Comparison of ENCODE assay signal across 8 cellular contexts in the genomic region with DNA sequence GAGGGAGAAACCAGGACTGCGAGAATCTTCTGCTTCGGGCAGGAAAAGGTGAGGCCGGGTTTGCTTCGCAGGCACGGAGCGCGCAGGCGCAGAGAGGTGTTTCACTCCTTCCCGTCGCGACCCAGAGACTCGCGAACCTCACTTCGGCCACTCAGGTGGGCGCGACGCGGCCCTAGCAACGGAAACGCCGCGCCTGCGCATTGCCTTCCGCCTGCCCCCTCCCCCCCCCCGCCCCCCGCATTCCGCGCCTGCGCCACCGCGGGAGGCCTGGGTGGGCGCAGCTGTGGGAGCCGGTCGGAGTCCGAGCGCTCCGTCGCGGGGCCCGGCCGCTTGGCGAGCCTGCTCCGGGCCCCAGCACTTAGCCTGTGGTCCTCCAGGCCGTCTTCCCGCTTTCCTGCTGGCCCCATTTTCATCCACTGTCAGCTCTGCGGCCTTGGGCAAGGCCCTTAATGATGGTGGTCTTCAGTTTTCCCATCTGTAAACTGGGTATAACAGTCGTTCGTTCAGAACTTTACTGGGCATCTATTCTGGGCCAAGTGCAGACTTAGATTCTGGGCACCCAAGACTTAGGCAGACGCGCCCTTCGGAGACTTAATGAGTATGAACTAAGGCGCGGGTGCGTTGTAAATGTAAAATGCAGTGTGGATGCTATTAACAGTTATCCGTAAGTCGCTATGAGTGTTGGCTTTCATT.
DNase-seq lines count a peak whose midpoint lies in the region; ATAC-seq, FAIRE-seq and TF ChIP-seq lines count a peak whose summit lies in the region.

No MANE protein-coding gene starts in this region.

- peak overlapping the region; percentile 89 for H3K4me2 ChIP-seq in astrocyte (ENCODE audit: low read length)

- H3K79me2 ChIP-seq in astrocyte (ENCODE audit: insufficient read depth, low read length) = no peaks in the 10 kb centered on the region

- H3K4me3 Mint-ChIP-seq in T-cell (peak overlapping the region; percentile 68 to 74 (median 73)), astrocyte (ENCODE audit: unreplicated experiment) (peak overlapping the region; percentile 76)

- peaks cover 28 to 44% of the 10 kb centered on the region in 2 donors for H3K27me3 Mint-ChIP-seq in T-cell
- peaks cover 24% of the 10 kb centered on the region for H3K27me3 Mint-ChIP-seq in astrocyte (ENCODE audit: low read depth, unreplicated experiment)

- peak overlapping the region; percentile 59 for H3K4me3 ChIP-seq in astrocyte (ENCODE audit: insufficient read depth, low read depth, low read length)

- H3K27me3 ChIP-seq in astrocyte (ENCODE audit: insufficient read depth, low read length) = peaks cover 21% of the 10 kb centered on the region

- CTCF ChIA-PET in T-cell (lab: Charles Lee) = interaction anchor here in 1 of 2 donors (1.6 kb wide), 1 partner anchor 62 kb away, joined by 4 read pairs; a partner anchor contains a TSS

- POLR2A ChIA-PET in T-cell (lab: Charles Lee) = no interaction called here

- H3K9me3 Mint-ChIP-seq in T-cell (no peaks in the 10 kb centered on the region), astrocyte (ENCODE audit: unreplicated experiment) (peaks cover 33% of the 10 kb centered on the region)

- peak overlapping the region; percentile 95 for H2AFZ ChIP-seq in astrocyte (ENCODE audit: low read depth, low read length)

- H4K20me1 ChIP-seq in astrocyte (ENCODE audit: insufficient read depth, low read length) = no peaks in the 10 kb centered on the region

- DNase-seq in ACHN (peak; percentile 13), T-cell (peak; percentile 19 to 70 (median 50)), astrocyte (ENCODE audit: low read depth) (peak; percentile 51), iPS-NIHi7 (ENCODE audit: extremely low spot score) (peak; percentile 98), dedifferentiated amniotic fluid mesenchymal stem cell (ENCODE audit: extremely low spot score) (no peak), SIG-M5 (lab: John Stamatoyannopoulos, UW) (no peak)
- DNase-seq in stimulated activated CD4-positive, alpha-beta T cell treated with anti-CD3 and anti-CD28 coated beads, Interleukin-15, amount 100 ng/mL, for 24 hours = peak; percentile 69

- no peak for FAIRE-seq in astrocyte (lab: Jason Lieb, UNC)

- H3K36me3 Mint-ChIP-seq in T-cell (no peaks in the 10 kb centered on the region), astrocyte (ENCODE audit: low read depth, unreplicated experiment) (no peaks in the 10 kb centered on the region)

- TF ChIP-seq CTCF in astrocyte (IDR thresholded peaks at IDR 0.05; ENCODE audit: insufficient read depth, low read depth, low read length) = no peak

- peak overlapping the region in 1 of 2 donors; percentile 60 for H3K27ac Mint-ChIP-seq in T-cell
- peak overlapping the region; percentile 49 for H3K27ac Mint-ChIP-seq in astrocyte (ENCODE audit: unreplicated experiment)

- in situ Hi-C loops in ACHN (cut with HindIII; ENCODE audit: low pct_ligation_motif_present, low pct_unique_long_range_greater_than_20kb, low sequenced_read_pairs) = no loop called here

- ATAC-seq in T-cell (replicated peaks in 1 of 4) = peak; percentile 70 to 85 (median 82)
- no peak for ATAC-seq in GM21447 (IDR thresholded peaks at IDR 0.05; ENCODE audit: unreplicated experiment)

- H3K36me3 ChIP-seq in astrocyte (ENCODE audit: insufficient read depth, low read length) = no peaks in the 10 kb centered on the region

- peak overlapping the region; percentile 70 for H3K9ac ChIP-seq in astrocyte (ENCODE audit: low read length)

- H3K9me3 ChIP-seq in astrocyte (ENCODE audit: insufficient read depth, low read depth, low read length) = no peaks in the 10 kb centered on the region

- H3K4me1 Mint-ChIP-seq in T-cell (peaks cover 6 to 9% (median 9%) of the 10 kb centered on the region in 3 donors), astrocyte (ENCODE audit: low read depth, unreplicated experiment) (peaks cover 2% of the 10 kb centered on the region)

- no peak overlapping the region for H3K27ac ChIP-seq in astrocyte (ENCODE audit: low read depth, low read length)

- no peaks in the 10 kb centered on the region for H3K4me1 ChIP-seq in astrocyte (ENCODE audit: insufficient read depth, low read length)

Comparison
In these comparisons a context has a peak if more than half of its experiments do, and no peak if none do; other contexts are left out.
1. DNase-seq: peak in ACHN (single experiment), T-cell (34 of 34), astrocyte (single experiment), iPS-NIHi7 (single experiment) and stimulated activated CD4-positive, alpha-beta T cell treated with anti-CD3 and anti-CD28 coated beads, Interleukin-15, amount 100 ng/mL, for 24 hours (single experiment); none in dedifferentiated amniotic fluid mesenchymal stem cell (single experiment) and SIG-M5 (single experiment).